Comparison of ENCODE assay signal across 9 cellular contexts in genomic region chr13:32164622-32165268, GRCh38.
DNase-seq lines count a peak whose midpoint lies in the region; ATAC-seq and TF ChIP-seq lines count a peak whose summit lies in the region.
"Had no signal": no experiment of that assay in that cellular context is flagged by ENCODE, and none has a peak within 500 bp of the region (broad histone marks: within the 10 kb centered on the region; RNA-seq: fewer than 3 reads in every experiment).

No MANE protein-coding gene starts in this region.

- H3K36me3 ChIP-seq in HCT116 (ENCODE audit: control insufficient read depth in 1 of 2, insufficient read depth in 2 of 2, low read length in 2 of 2), result no peaks in the 10 kb centered on the region
- peaks cover 17% of the 10 kb centered on the region for H3K36me3 ChIP-seq in WERI-Rb-1
- H3K36me3 ChIP-seq in gastroesophageal sphincter, result peaks cover 0 to 7% of the 10 kb centered on the region in 2 donors
- H3K36me3 ChIP-seq in trophoblast cell (ENCODE audit: control insufficient read depth in 1 of 2, insufficient read depth in 2 of 2, low read length in 2 of 2), result no peaks in the 10 kb centered on the region

- H2BK12ac ChIP-seq in trophoblast cell (ENCODE audit: low read length), result no peak overlapping the region

- no peak overlapping the region for H3K14ac ChIP-seq in trophoblast cell (ENCODE audit: low read length)

- H4K8ac ChIP-seq in trophoblast cell (ENCODE audit: low read depth, low read length), result peak overlapping the region; percentile 20

- H3K4me2 ChIP-seq in HCT116 (ENCODE audit: low read length), result peak overlapping the region; percentile 39
- no peak overlapping the region for H3K4me2 ChIP-seq in trophoblast cell (ENCODE audit: low read length)

- CTCF ChIA-PET in HCT116 (lab: Charles Lee), result interaction anchor here (0.6 to 2.8 kb wide), 23 partner anchors 8 to 416 kb away, joined by 3 to 38 read pairs (median 4); partner anchors contain the start of genes BRCA2, FRY and ZAR1L

- no peaks in the 10 kb centered on the region for H4K20me1 ChIP-seq in HCT116 (ENCODE audit: insufficient read depth)

- TF ChIP-seq CTCF in HCT116 (IDR thresholded peaks at IDR 0.05 in 2 of 3, conservative IDR thresholded peaks at IDR 0.05 in 1 of 3; ENCODE audit: borderline replicate concordance in 1 of 3, insufficient read depth in 1 of 3, low read depth in 2 of 3, low read length in 2 of 3) (peak; percentile 47 to 96 (median 84)), WERI-Rb-1 (IDR thresholded peaks at IDR 0.05; ENCODE audit: low read depth, low read length) (peak; percentile 77), gastroesophageal sphincter (IDR thresholded peaks at IDR 0.05) (peak in 3 of 4 experiments; percentile 8 to 48 (median 24))

- 73 to 83% methylated on average over 4 of the region's 4 CpGs for WGBS in gastroesophageal sphincter (ENCODE audit: low coverage in 1 of 2), 2 donors
- no CpG with 5 or more reads among the region's 4 CpGs for WGBS in trophoblast cell (ENCODE audit: extremely low coverage, insufficient coverage, insufficient read length)

- no peak overlapping the region for H3K4me3 ChIP-seq in HCT116 (replicated peaks in 1 of 2; ENCODE audit: low read depth in 1 of 2, low read length in 2 of 2)
- no peak overlapping the region for H3K4me3 ChIP-seq in WERI-Rb-1 (ENCODE audit: low read depth, low read length)
- H3K4me3 ChIP-seq in gastroesophageal sphincter, result no peak overlapping the region
- no peak overlapping the region for H3K4me3 ChIP-seq in trophoblast cell (ENCODE audit: low read depth, low read length)

- peak; percentile 100 for ATAC-seq in HCT116
- ATAC-seq in gastroesophageal sphincter, result no peak

- H3K9ac ChIP-seq in HCT116 (ENCODE audit: low read length) (no peak overlapping the region), trophoblast cell (ENCODE audit: low read length) (no peak overlapping the region)

- TF ChIP-seq RAD21 in HCT116 (IDR thresholded peaks at IDR 0.05; ENCODE audit: low read depth), result peak; percentile 46

- H3K4me1 ChIP-seq in HCT116 (ENCODE audit: control insufficient read depth in 1 of 2, insufficient read depth in 2 of 2, low read length in 2 of 2) (peaks cover 0 to 4% of the 10 kb centered on the region in 2 experiments; a peak in 1 of 4 replicates), gastroesophageal sphincter (peaks cover 0 to 8% (median 1%) of the 10 kb centered on the region in 3 donors), trophoblast cell (ENCODE audit: control insufficient read depth in 1 of 2, insufficient read depth in 2 of 2, low read length in 2 of 2) (no peaks in the 10 kb centered on the region)

- no peak overlapping the region for H3K27ac ChIP-seq in HCT116 (ENCODE audit: low read depth, low read length)
- H3K27ac ChIP-seq in WERI-Rb-1, result peak overlapping the region; percentile 42
- H3K27ac ChIP-seq in gastroesophageal sphincter, result no peak overlapping the region
- H3K27ac ChIP-seq in trophoblast cell (ENCODE audit: low read depth, low read length), result no peak overlapping the region

- no peak overlapping the region for H3K4ac ChIP-seq in trophoblast cell (ENCODE audit: low read depth, low read length)

- H3K27me3 ChIP-seq in HCT116 (ENCODE audit: insufficient read depth, low read length), result no peaks in the 10 kb centered on the region
- no peaks in the 10 kb centered on the region for H3K27me3 ChIP-seq in WERI-Rb-1 (ENCODE audit: insufficient read depth, low read depth, severe bottlenecking)
- no peaks in the 10 kb centered on the region for H3K27me3 ChIP-seq in gastroesophageal sphincter
- no peaks in the 10 kb centered on the region for H3K27me3 ChIP-seq in trophoblast cell (ENCODE audit: insufficient read depth, low read length)

- TF ChIP-seq POLR2A in HCT116 (IDR thresholded peaks at IDR 0.05; ENCODE audit: borderline replicate concordance, extremely low read depth, insufficient read depth, insufficient read length) (no peak), gastroesophageal sphincter (IDR thresholded peaks at IDR 0.05) (no peak)

- TF ChIP-seq EP300 in gastroesophageal sphincter (IDR thresholded peaks at IDR 0.05), result no peak

- peak; percentile 82 for DNase-seq in ELR (ENCODE audit: low read depth)
- DNase-seq in HCT116 (ENCODE audit: low read depth, low spot score), result peak; percentile 75
- peak; percentile 46 for DNase-seq in NCI-H2171 (lab: John Stamatoyannopoulos, UW)
- peak; percentile 70 for DNase-seq in WERI-Rb-1
- peak; percentile 40 to 92 for DNase-seq in trophoblast cell
- DNase-seq in GOT3 (lab: John Stamatoyannopoulos, UW), result no peak
- no peak for DNase-seq in NK-92 (lab: John Stamatoyannopoulos, UW; ENCODE audit: unreplicated experiment)
- DNase-seq: activated naive CD8-positive, alpha-beta T cell treated with anti-CD3 and anti-CD28 coated beads, Interleukin-2, amount 10 ng/mL, durations not matched to agents 7 days and 5 days had no signal

- H3K79me2 ChIP-seq in HCT116 (ENCODE audit: insufficient read depth, low read length) (no peaks in the 10 kb centered on the region), trophoblast cell (ENCODE audit: control insufficient read depth, insufficient read depth, low read length, poor library complexity) (no peaks in the 10 kb centered on the region)

- no peak overlapping the region for H4K12ac ChIP-seq in trophoblast cell (ENCODE audit: low read depth, low read length)

- H3K79me1 ChIP-seq in trophoblast cell (ENCODE audit: low read length), result no peaks in the 10 kb centered on the region

- RAD21 ChIA-PET in HCT116 (lab: Charles Lee; ENCODE audit: low non-redundant PET in 1 of 2, low total read pairs in 2 of 2, uncharacterized antibody in 2 of 2, unreplicated experiment in 2 of 2), result interaction anchor here (0.8 to 1.9 kb wide), 1 partner anchor 255 kb away, joined by 4 read pairs; no protein-coding TSS in a partner anchor

- H3K18ac ChIP-seq in trophoblast cell (ENCODE audit: low read length), result no peak overlapping the region

- intact Hi-C loops in HCT116 (cut with micrococcal nuclease), result no loop called here

- no peaks in the 10 kb centered on the region for H3K9me2 ChIP-seq in HCT116 (ENCODE audit: insufficient read depth)

- no peak overlapping the region for H4K91ac ChIP-seq in trophoblast cell (ENCODE audit: low read depth, low read length)

- H2BK5ac ChIP-seq in trophoblast cell (ENCODE audit: low read depth, low read length, poor library complexity), result no peak overlapping the region

- H2BK120ac ChIP-seq in trophoblast cell (ENCODE audit: insufficient read depth, low read length, poor library complexity), result no peak overlapping the region

- H3K9me3 ChIP-seq in HCT116 (ENCODE audit: control insufficient read depth in 1 of 2, insufficient read depth in 1 of 2, low read depth in 1 of 2, low read length in 2 of 2), result no peaks in the 10 kb centered on the region
- peaks cover 4% of the 10 kb centered on the region for H3K9me3 ChIP-seq in WERI-Rb-1 (ENCODE audit: severe bottlenecking)
- H3K9me3 ChIP-seq in gastroesophageal sphincter, result no peaks in the 10 kb centered on the region
- no peaks in the 10 kb centered on the region for H3K9me3 ChIP-seq in trophoblast cell (ENCODE audit: insufficient read depth, low read depth, low read length)

- no peak overlapping the region for H2AK5ac ChIP-seq in trophoblast cell (ENCODE audit: low read length)

- POLR2A ChIA-PET in HCT116 (lab: Charles Lee), result interaction anchor here (0.5 to 1.3 kb wide), 2 partner anchors 10 to 328 kb away, joined by 3 read pairs; no protein-coding TSS in a partner anchor

- no peak overlapping the region for H3K23ac ChIP-seq in trophoblast cell (ENCODE audit: low read length)

- BruUV-seq in HCT116 (replicated peaks; lab: Mats Ljungman, UMichigan), result no TSS peak

- H2AFZ ChIP-seq in HCT116 (ENCODE audit: low read depth, low read length, poor library complexity, severe bottlenecking) (peak overlapping the region; percentile 95), trophoblast cell (ENCODE audit: insufficient read depth, low read length, poor library complexity) (peak overlapping the region; percentile 20)

TF ChIP-seq in HCT116, 20 proteins besides CTCF, POLR2A, EP300 and RAD21:
- TF ChIP-seq ELF1 (IDR thresholded peaks at IDR 0.05; ENCODE audit: borderline replicate concordance, low read depth), result peak; percentile 50; the same call in 1 of the 2 replicates
- no peak for TF ChIP-seq ZBTB33 (IDR thresholded peaks at IDR 0.05; ENCODE audit: extremely low read depth, insufficient replicate concordance, low read length)
- no peak for TF ChIP-seq TCF7L2 (IDR thresholded peaks at IDR 0.05; ENCODE audit: borderline replicate concordance, extremely low read depth, insufficient read depth, insufficient read length)
- peak; percentile 80; the same call in 1 of the 2 replicates for TF ChIP-seq CBX3 (IDR thresholded peaks at IDR 0.05; ENCODE audit: low read depth)
- TF ChIP-seq SIN3A (IDR thresholded peaks at IDR 0.05; ENCODE audit: low read depth), result no peak
- TF ChIP-seq SRF (IDR thresholded peaks at IDR 0.05; ENCODE audit: low read depth), result no peak
- peak; percentile 90 for TF ChIP-seq YY1 (IDR thresholded peaks at IDR 0.05; ENCODE audit: extremely low read depth, insufficient replicate concordance, low read depth, low read length)
TF ChIP-seq in HCT116: peak in this region for 3.

Comparison
In these comparisons a context has a peak if more than half of its experiments do, and no peak if none do; other contexts are left out.
1. DNase-seq: peak in ELR (single experiment), HCT116 (single experiment), NCI-H2171 (single experiment), WERI-Rb-1 (single experiment) and trophoblast cell (2 of 2); none in GOT3 (single experiment) and NK-92 (single experiment).
2. CTCF ChIP-seq: peak in every context shown above with its lines; median percentile 84 in HCT116; 77 in WERI-Rb-1; 24 in gastroesophageal sphincter.